Comparison of ENCODE assay signal across 8 cellular contexts in the genomic region with DNA sequence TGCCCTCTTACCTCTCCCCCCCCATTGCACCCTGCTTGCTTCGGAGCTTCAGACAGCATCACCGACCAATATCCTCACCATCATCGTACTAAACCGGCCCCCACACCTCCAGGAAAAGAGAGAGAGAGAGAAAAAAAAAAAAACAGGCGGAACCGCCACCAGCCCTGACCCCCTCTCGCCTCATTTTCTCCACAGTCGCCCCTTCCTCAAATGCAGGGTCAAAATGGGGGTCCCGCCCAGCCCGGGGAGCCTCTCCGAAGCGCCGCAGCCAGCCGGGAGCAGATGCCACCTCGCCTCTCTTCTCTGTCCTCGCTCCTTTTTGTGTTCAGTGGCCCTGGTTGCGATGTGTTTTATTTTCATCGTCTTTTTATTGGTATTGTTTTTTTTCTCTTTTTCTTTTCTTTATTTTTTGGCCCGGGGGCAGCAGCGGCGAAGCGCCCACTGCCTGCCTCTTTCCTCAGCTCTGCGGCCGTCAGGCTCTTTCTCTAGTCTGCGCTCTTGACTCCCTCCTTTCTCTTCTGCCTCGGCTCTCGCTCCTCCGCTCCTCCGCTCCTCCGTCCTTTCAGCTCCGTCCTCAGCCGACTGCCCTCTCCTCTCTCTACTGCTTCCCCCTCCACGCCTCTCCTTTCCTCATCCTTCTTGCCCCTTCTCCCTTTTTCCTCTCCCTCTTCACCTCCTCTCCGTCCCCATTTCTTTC. TPM values are rescaled to one million over a fixed set of nuclear protein-coding genes. Genes with fewer than 3 reads are reported as not detected.
DNase-seq lines count a peak whose midpoint lies in the region; ATAC-seq and TF ChIP-seq lines count a peak whose summit lies in the region.

No MANE protein-coding gene starts in this region.

- no peaks in the 10 kb centered on the region for H3K27me3 ChIP-seq in CD8-positive, alpha-beta T cell (ENCODE audit: insufficient read depth, low read length)
- H3K27me3 ChIP-seq in Loucy (ENCODE audit: insufficient read depth, low read length, poor library complexity, severe bottlenecking) (peaks cover 24% of the 10 kb centered on the region), iPS-15b (ENCODE audit: control insufficient read depth, insufficient read depth, low read length) (peaks cover 70% of the 10 kb centered on the region)

- intact Hi-C loops in CD8-positive, alpha-beta T cell (cut with DNase I, micrococcal nuclease), result loop anchor here (2.0 to 5.0 kb wide), 6 partner anchors 23 to 107 kb away; a partner anchor contains a TSS

- H3K4me2 ChIP-seq in Loucy (ENCODE audit: low read depth, low read length, poor library complexity, severe bottlenecking), result peak overlapping the region; percentile 76

- peak overlapping the region; percentile 87 for H3K4me3 Mint-ChIP-seq in CD8-positive, alpha-beta T cell
- peak overlapping the region; percentile 93 for H3K4me3 Mint-ChIP-seq in activated naive CD8-positive, alpha-beta T cell
- no peak overlapping the region for H3K4me3 Mint-ChIP-seq in stimulated activated effector memory CD8-positive, alpha-beta T cell treated with anti-CD3 and anti-CD28 coated beads, Interleukin-12 subunit alpha, Interleukin-12 subunit beta, amount 100 ng/mL, for 72 hours

- peak overlapping the region; percentile 50 for H3K27ac Mint-ChIP-seq in CD8-positive, alpha-beta T cell
- no peak overlapping the region for H3K27ac Mint-ChIP-seq in activated naive CD8-positive, alpha-beta T cell
- peak overlapping the region; percentile 21 for H3K27ac Mint-ChIP-seq in stimulated activated effector memory CD8-positive, alpha-beta T cell treated with anti-CD3 and anti-CD28 coated beads, Interleukin-12 subunit alpha, Interleukin-12 subunit beta, amount 100 ng/mL, for 72 hours

- peaks cover 27% of the 10 kb centered on the region for H3K27me3 Mint-ChIP-seq in CD8-positive, alpha-beta T cell (ENCODE audit: low read depth)
- H3K27me3 Mint-ChIP-seq in activated naive CD8-positive, alpha-beta T cell, result peaks cover 13% of the 10 kb centered on the region

- no peaks in the 10 kb centered on the region for H3K36me3 Mint-ChIP-seq in CD8-positive, alpha-beta T cell
- no peaks in the 10 kb centered on the region for H3K36me3 Mint-ChIP-seq in activated naive CD8-positive, alpha-beta T cell
- H3K36me3 Mint-ChIP-seq in stimulated activated effector memory CD8-positive, alpha-beta T cell treated with anti-CD3 and anti-CD28 coated beads, Interleukin-12 subunit alpha, Interleukin-12 subunit beta, amount 100 ng/mL, for 72 hours, result no peaks in the 10 kb centered on the region

- H3K4me1 ChIP-seq in CD8-positive, alpha-beta T cell (ENCODE audit: insufficient read depth, low read length), result peaks cover 17% of the 10 kb centered on the region
- H3K4me1 ChIP-seq in Loucy (ENCODE audit: insufficient read depth, low read length, poor library complexity, severe bottlenecking), result no peaks in the 10 kb centered on the region
- H3K4me1 ChIP-seq in iPS-15b (ENCODE audit: control insufficient read depth, insufficient read depth, low read length), result peaks cover 4% of the 10 kb centered on the region

- no peak for TF ChIP-seq CTCF in CD8-positive, alpha-beta T cell (IDR thresholded peaks at IDR 0.05)
- TF ChIP-seq CTCF in Loucy (conservative IDR thresholded peaks at IDR 0.05; ENCODE audit: low read length), result no peak

- CTCF ChIA-PET in CD8-positive, alpha-beta T cell (lab: Charles Lee), result interaction anchor here (0.7 to 4.0 kb wide), 12 partner anchors 8 to 120 kb away, joined by 3 to 23 read pairs (median 5); a partner anchor contains a TSS

- DNase-seq in CD8-positive, alpha-beta T cell, result peak in 1 of 7 experiments; percentile 25
- DNase-seq in stimulated activated effector memory CD8-positive, alpha-beta T cell treated with anti-CD3 and anti-CD28 coated beads, Interleukin-12 subunit alpha, Interleukin-12 subunit beta, amount 100 ng/mL, for 72 hours (ENCODE audit: low spot score in 2 of 2), result peak; percentile 28 to 68
- no peak for DNase-seq in SHP77 treated with DMSO at 0.1 percent for 48 hours (lab: John Stamatoyannopoulos, UW)
- no peak for DNase-seq in activated CD4-positive, alpha-beta T cell treated with anti-CD3 and anti-CD28 coated beads for 1 hour

- H4K20me1 ChIP-seq in Loucy (ENCODE audit: insufficient read depth, low read length, poor library complexity, severe bottlenecking), result no peaks in the 10 kb centered on the region

- no peaks in the 10 kb centered on the region for H3K36me3 ChIP-seq in CD8-positive, alpha-beta T cell (ENCODE audit: insufficient read depth, low read length)
- H3K36me3 ChIP-seq in Loucy (ENCODE audit: insufficient read depth, low read length) (no peaks in the 10 kb centered on the region), iPS-15b (ENCODE audit: control insufficient read depth, insufficient read depth, low read length) (no peaks in the 10 kb centered on the region)

- no peaks in the 10 kb centered on the region for H3K9me3 Mint-ChIP-seq in CD8-positive, alpha-beta T cell
- H3K9me3 Mint-ChIP-seq in activated naive CD8-positive, alpha-beta T cell (ENCODE audit: low read depth), result no peaks in the 10 kb centered on the region
- H3K9me3 Mint-ChIP-seq in stimulated activated effector memory CD8-positive, alpha-beta T cell treated with anti-CD3 and anti-CD28 coated beads, Interleukin-12 subunit alpha, Interleukin-12 subunit beta, amount 100 ng/mL, for 72 hours, result no peaks in the 10 kb centered on the region

- no peaks in the 10 kb centered on the region for H3K9me3 ChIP-seq in CD8-positive, alpha-beta T cell (ENCODE audit: low read length)
- H3K9me3 ChIP-seq in Loucy (ENCODE audit: insufficient read depth, low read depth, low read length), result no peaks in the 10 kb centered on the region
- H3K9me3 ChIP-seq in iPS-15b (ENCODE audit: control insufficient read depth, insufficient read depth, low read length), result no peaks in the 10 kb centered on the region

- no peak overlapping the region for H3K9ac ChIP-seq in Loucy (ENCODE audit: low read depth, low read length, poor library complexity, severe bottlenecking)
- H3K9ac ChIP-seq in iPS-15b (ENCODE audit: low read depth, low read length), result no peak overlapping the region

- POLR2A ChIA-PET in CD8-positive, alpha-beta T cell (lab: Charles Lee), result interaction anchor here (1.4 to 2.1 kb wide), 2 partner anchors 15 to 66 kb away, joined by 4 to 5 read pairs; a partner anchor contains a TSS

- ATAC-seq in CD8-positive, alpha-beta T cell, result no peak
- ATAC-seq in stimulated activated effector memory CD8-positive, alpha-beta T cell treated with anti-CD3 and anti-CD28 coated beads, Interleukin-12 subunit alpha, Interleukin-12 subunit beta, amount 100 ng/mL, for 72 hours, result peak; percentile 63
- ATAC-seq in GM18858 (IDR thresholded peaks at IDR 0.05; ENCODE audit: unreplicated experiment), result no peak

- peaks cover 11% of the 10 kb centered on the region for H3K4me1 Mint-ChIP-seq in CD8-positive, alpha-beta T cell (ENCODE audit: low read depth)
- peaks cover 9% of the 10 kb centered on the region for H3K4me1 Mint-ChIP-seq in activated naive CD8-positive, alpha-beta T cell (ENCODE audit: low read depth)
- H3K4me1 Mint-ChIP-seq in stimulated activated effector memory CD8-positive, alpha-beta T cell treated with anti-CD3 and anti-CD28 coated beads, Interleukin-12 subunit alpha, Interleukin-12 subunit beta, amount 100 ng/mL, for 72 hours, result peaks cover 19% of the 10 kb centered on the region

- no peak overlapping the region for H3K27ac ChIP-seq in CD8-positive, alpha-beta T cell (ENCODE audit: low read depth, low read length)

- no peaks in the 10 kb centered on the region for H3K9me2 ChIP-seq in Loucy (replicated peaks; ENCODE audit: low read depth, low read length)

- no peak overlapping the region for H2AFZ ChIP-seq in Loucy (ENCODE audit: low read length)

- H3K79me2 ChIP-seq in Loucy (ENCODE audit: insufficient read depth, low read length), result no peaks in the 10 kb centered on the region

- peak overlapping the region; percentile 47 for H3K4me3 ChIP-seq in CD8-positive, alpha-beta T cell (ENCODE audit: low read depth, low read length)
- peak overlapping the region; percentile 66 for H3K4me3 ChIP-seq in Loucy (ENCODE audit: low read length, poor library complexity, severe bottlenecking)
- H3K4me3 ChIP-seq in iPS-15b (ENCODE audit: low read depth, low read length), result peak overlapping the region; percentile 59

- H3F3A ChIP-seq in Loucy (ENCODE audit: low read depth), result no peaks in the 10 kb centered on the region

RNA-seq across cellular contexts. Expression of a gene that starts 41.4 kb away (rescaled TPM):
- total RNA-seq in CD8-positive, alpha-beta T cell, result 100 to 1,000 TPM; 112 to 115 TPM

RNA-seq across cellular contexts. Expression of a gene that starts 43.9 kb away (rescaled TPM):
- total RNA-seq in CD8-positive, alpha-beta T cell, result 10 to 100 TPM; 14.6 to 17.0 TPM

RNA-seq across cellular contexts. Expression of a gene that starts 44.0 kb away (rescaled TPM):
- 1 to 10 TPM; 8.7 to 9.4 TPM for total RNA-seq in CD8-positive, alpha-beta T cell

Comparison
In these comparisons a context has a peak if more than half of its experiments do, and no peak if none do; other contexts are left out.
1. DNase-seq: peak in stimulated activated effector memory CD8-positive, alpha-beta T cell treated with anti-CD3 and anti-CD28 coated beads, Interleukin-12 subunit alpha, Interleukin-12 subunit beta, amount 100 ng/mL, for 72 hours (2 of 2); none in SHP77 treated with DMSO at 0.1 percent for 48 hours (single experiment) and activated CD4-positive, alpha-beta T cell treated with anti-CD3 and anti-CD28 coated beads for 1 hour (single experiment).
2. Peak in every context shown above with its lines, with median percentiles within 50 percentile points of each other: H3K4me3 ChIP-seq.